In the genomic region with DNA sequence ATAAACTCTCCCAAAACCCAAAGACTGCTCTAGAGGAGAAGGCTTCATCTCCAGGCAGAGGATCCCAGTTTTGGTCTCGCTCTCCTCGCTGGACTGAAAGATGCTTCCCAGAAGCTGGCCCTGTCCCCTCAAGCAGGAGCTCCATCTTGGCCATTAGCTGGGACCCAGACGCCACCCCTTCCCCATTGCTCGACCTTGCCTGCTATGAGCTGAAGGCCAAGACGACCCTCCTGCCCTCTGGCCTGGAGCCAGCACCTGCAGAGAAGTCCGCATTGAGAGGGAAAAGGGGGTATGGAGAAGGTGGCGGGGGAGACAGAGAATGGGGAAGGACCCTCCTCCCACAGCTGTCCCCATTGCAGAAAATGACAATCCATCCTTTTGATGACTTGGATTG, we compare ENCODE assay signal across 21 cellular contexts. TPM values are rescaled to one million over a fixed set of nuclear protein-coding genes. Genes with fewer than 3 reads are reported as not detected.
DNase-seq lines count a peak whose midpoint lies in the region; ATAC-seq and TF ChIP-seq lines count a peak whose summit lies in the region.
"Had no signal": no experiment of that assay in that cellular context is flagged by ENCODE, and none has a peak within 500 bp of the region (broad histone marks: within the 10 kb centered on the region; RNA-seq: fewer than 3 reads in every experiment).

No MANE protein-coding gene starts in this region.

- no CpG with 5 or more reads among the region's 7 CpGs for WGBS in trophoblast cell (ENCODE audit: extremely low coverage, insufficient coverage, insufficient read length)
- 71 to 79% methylated on average over 4 to 7 of the region's 7 CpGs for WGBS in testis, 2 donors

- DNase-seq in WERI-Rb-1 (no peak), nephron progenitor cell (no peak), trophoblast cell (no peak), testis (no peak), globus pallidus (ENCODE audit: low spot score) (no peak), head of caudate nucleus (no peak)
- DNase-seq: AML-193; CD4-positive, CD25-positive, alpha-beta regulatory T cell; CD8-positive, alpha-beta memory T cell; COR-L47; DMS79; GF-D8; Karpas-422; KBM-7 had no signal

- peak overlapping the region in 1 of 11 experiments; percentile 14; a peak in 1 of 22 replicates for H3K27ac ChIP-seq in BLaER1 treated with 17β-estradiol and CSF1 and Interleukin-3, amounts not matched to agents 10 nM and 100 nM
- H3K27ac ChIP-seq in WERI-Rb-1 = peak overlapping the region; percentile 83; the same call in 1 of the 2 replicates
- no peak overlapping the region for H3K27ac ChIP-seq in trophoblast cell (ENCODE audit: low read depth, low read length)
- no peak overlapping the region for H3K27ac ChIP-seq in testis

- no peak overlapping the region for H4K8ac ChIP-seq in trophoblast cell (ENCODE audit: low read depth, low read length)

- no peak overlapping the region for H3K4me3 Mint-ChIP-seq in nephron progenitor cell
- H3K4me3 Mint-ChIP-seq: CD4-positive, CD25-positive, alpha-beta regulatory T cell; IgD-negative memory B cell had no signal

- no peak overlapping the region for H3K23ac ChIP-seq in trophoblast cell (ENCODE audit: low read length)

- peaks cover 0 to 74% (median 37%) of the 10 kb centered on the region in 11 experiments; a peak in 15 of 22 replicates for H4K20me1 ChIP-seq in BLaER1 treated with 17β-estradiol and CSF1 and Interleukin-3, amounts not matched to agents 10 nM and 100 nM

- H3K36me3 ChIP-seq in BLaER1 treated with 17β-estradiol and CSF1 and Interleukin-3, amounts not matched to agents 10 nM and 100 nM = peaks cover 7 to 27% (median 22%) of the 10 kb centered on the region in 11 experiments
- peaks cover 6% of the 10 kb centered on the region for H3K36me3 ChIP-seq in WERI-Rb-1
- H3K36me3 ChIP-seq in trophoblast cell (ENCODE audit: control insufficient read depth in 1 of 2, insufficient read depth in 2 of 2, low read length in 2 of 2) = peaks cover 3 to 11% of the 10 kb centered on the region in 2 experiments
- H3K36me3 ChIP-seq in testis (ENCODE audit: low read depth, missing control alignments) = no peaks in the 10 kb centered on the region
- H3K36me3 ChIP-seq: HAP-1 had no signal

- no peak overlapping the region for H2BK5ac ChIP-seq in trophoblast cell (ENCODE audit: low read depth, low read length, poor library complexity)

- no peak for TF ChIP-seq POLR2A in testis (IDR thresholded peaks at IDR 0.05)

- no peak overlapping the region for H3K4me3 ChIP-seq in BLaER1 treated with 17β-estradiol and CSF1 and Interleukin-3, amounts not matched to agents 10 nM and 100 nM
- no peak overlapping the region for H3K4me3 ChIP-seq in WERI-Rb-1 (ENCODE audit: low read depth, low read length)
- peak overlapping the region; percentile 18 for H3K4me3 ChIP-seq in trophoblast cell (ENCODE audit: low read depth, low read length)
- no peak overlapping the region for H3K4me3 ChIP-seq in testis
- H3K4me3 ChIP-seq: HAP-1 had no signal

- H3K18ac ChIP-seq in trophoblast cell (ENCODE audit: low read length) = no peak overlapping the region

- intact Hi-C loops in testis (cut with DNase I; ENCODE audit: low total_unique reads) (no loop called here), head of caudate nucleus (cut with DNase I) (loop anchor here (10.0 kb wide), 1 partner anchor 706 kb away; no protein-coding TSS in a partner anchor)

- TF ChIP-seq CTCF in WERI-Rb-1 (IDR thresholded peaks at IDR 0.05; ENCODE audit: low read depth, low read length) (no peak), nephron progenitor cell (IDR thresholded peaks at IDR 0.05) (no peak), testis (IDR thresholded peaks at IDR 0.05) (no peak)

- H3K27ac Mint-ChIP-seq in nephron progenitor cell = peak overlapping the region; percentile 96
- H3K27ac Mint-ChIP-seq: IgD-negative memory B cell had no signal

- H4K91ac ChIP-seq in trophoblast cell (ENCODE audit: low read depth, low read length) = no peak overlapping the region

- no peak overlapping the region for H2BK12ac ChIP-seq in trophoblast cell (ENCODE audit: low read length)

- H3K79me1 ChIP-seq in trophoblast cell (ENCODE audit: low read length) = no peaks in the 10 kb centered on the region

- no peak overlapping the region for H3K4ac ChIP-seq in trophoblast cell (ENCODE audit: low read depth, low read length)

- no peak overlapping the region for H2AK5ac ChIP-seq in trophoblast cell (ENCODE audit: low read length)

- no peak overlapping the region for H2AFZ ChIP-seq in trophoblast cell (ENCODE audit: insufficient read depth, low read length, poor library complexity)

- H2BK120ac ChIP-seq in trophoblast cell (ENCODE audit: insufficient read depth, low read length, poor library complexity) = no peak overlapping the region

- H3K36me3 Mint-ChIP-seq in nephron progenitor cell (ENCODE audit: low read depth) = no peaks in the 10 kb centered on the region
- H3K36me3 Mint-ChIP-seq: CD4-positive, CD25-positive, alpha-beta regulatory T cell; CD8-positive, alpha-beta memory T cell had no signal

- H3K4me1 ChIP-seq in BLaER1 treated with 17β-estradiol and CSF1 and Interleukin-3, amounts not matched to agents 10 nM and 100 nM = peaks cover 0 to 60% (median 55%) of the 10 kb centered on the region in 10 experiments; a peak in 18 of 20 replicates
- H3K4me1 ChIP-seq in trophoblast cell (ENCODE audit: control insufficient read depth in 1 of 2, insufficient read depth in 2 of 2, low read length in 2 of 2) (peaks cover 8 to 9% of the 10 kb centered on the region in 2 experiments), testis (no peaks in the 10 kb centered on the region)
- H3K4me1 ChIP-seq: HAP-1 had no signal

- H4K12ac ChIP-seq in trophoblast cell (ENCODE audit: low read depth, low read length) = no peak overlapping the region

- H3K4me1 Mint-ChIP-seq in nephron progenitor cell = peaks cover 72% of the 10 kb centered on the region
- H3K4me1 Mint-ChIP-seq: CD4-positive, CD25-positive, alpha-beta regulatory T cell; CD8-positive, alpha-beta memory T cell; IgD-negative memory B cell had no signal

- H3K27me3 Mint-ChIP-seq in nephron progenitor cell (ENCODE audit: low read depth, poor library complexity) = peaks cover 3% of the 10 kb centered on the region
- H3K27me3 Mint-ChIP-seq: CD4-positive, CD25-positive, alpha-beta regulatory T cell had no signal

- no peaks in the 10 kb centered on the region for H3K79me2 ChIP-seq in trophoblast cell (ENCODE audit: control insufficient read depth, insufficient read depth, low read length, poor library complexity)

- H3K9me3 Mint-ChIP-seq in nephron progenitor cell = no peaks in the 10 kb centered on the region
- H3K9me3 Mint-ChIP-seq: CD8-positive, alpha-beta memory T cell; IgD-negative memory B cell had no signal

- no peak overlapping the region for H3K9ac ChIP-seq in BLaER1 treated with 17β-estradiol and CSF1 and Interleukin-3, amounts not matched to agents 10 nM and 100 nM
- no peak overlapping the region for H3K9ac ChIP-seq in trophoblast cell (ENCODE audit: low read length)

- H3K9me3 ChIP-seq in BLaER1 treated with 17β-estradiol and CSF1 and Interleukin-3, amounts not matched to agents 10 nM and 100 nM (replicated peaks in 1 of 11) = no peaks in the 10 kb centered on the region
- H3K9me3 ChIP-seq in WERI-Rb-1 (ENCODE audit: severe bottlenecking) (peaks cover 5% of the 10 kb centered on the region), trophoblast cell (ENCODE audit: insufficient read depth, low read depth, low read length) (no peaks in the 10 kb centered on the region), testis (no peaks in the 10 kb centered on the region)
- H3K9me3 ChIP-seq: HAP-1 had no signal

- H3K27me3 ChIP-seq in BLaER1 treated with 17β-estradiol and CSF1 and Interleukin-3, amounts not matched to agents 10 nM and 100 nM = no peaks in the 10 kb centered on the region
- H3K27me3 ChIP-seq in WERI-Rb-1 (ENCODE audit: insufficient read depth, low read depth, severe bottlenecking) (no peaks in the 10 kb centered on the region), trophoblast cell (ENCODE audit: insufficient read depth, low read length) (no peaks in the 10 kb centered on the region), testis (no peaks in the 10 kb centered on the region)

- H3K14ac ChIP-seq in trophoblast cell (ENCODE audit: low read length) = no peak overlapping the region

- no peak for ATAC-seq in HG02678 (IDR thresholded peaks at IDR 0.05; ENCODE audit: unreplicated experiment)

- peak overlapping the region in 8 of 11 experiments; percentile 20 to 59 (median 45); a peak in 13 of 22 replicates for H3K4me2 ChIP-seq in BLaER1 treated with 17β-estradiol and CSF1 and Interleukin-3, amounts not matched to agents 10 nM and 100 nM
- H3K4me2 ChIP-seq in trophoblast cell (ENCODE audit: low read length) = no peak overlapping the region

RNA-seq across cellular contexts. Expression of a gene that starts 3.6 kb away (rescaled TPM):
- 0.34 and 0.47 TPM in 2 replicates for polyA plus RNA-seq in trophoblast cell (2013)
- total RNA-seq in testis = under 1 TPM; 0.50 to 0.63 TPM
- polyA plus RNA-seq in testis (ENCODE audit: insufficient read depth, low read depth, low replicate concordance) = 0.32 TPM
- total RNA-seq: CD4-positive, CD25-positive, alpha-beta regulatory T cell; CD8-positive, alpha-beta memory T cell; Daoy; H1 had no signal
- polyA plus RNA-seq: BJ; CD4-positive, CD25-positive, alpha-beta regulatory T cell; CD8-positive, alpha-beta memory T cell; H1; IgD-negative memory B cell had no signal
